In genomic region chr1:161164901-161165620, GRCh38 we compare ENCODE assay signal across 1 cellular context.
TF ChIP-seq lines count a peak whose summit lies in the region.

No MANE protein-coding gene starts in this region.

TF ChIP-seq in K562, 482 proteins besides CTCF, POLR2A, EP300 and RAD21:
- TF ChIP-seq ATF7 (IDR thresholded peaks at IDR 0.05) (no peak), ZNF274 (IDR thresholded peaks at IDR 0.05; ENCODE audit: borderline replicate concordance, low read depth, low read length) (no peak)
